In the genomic region with DNA sequence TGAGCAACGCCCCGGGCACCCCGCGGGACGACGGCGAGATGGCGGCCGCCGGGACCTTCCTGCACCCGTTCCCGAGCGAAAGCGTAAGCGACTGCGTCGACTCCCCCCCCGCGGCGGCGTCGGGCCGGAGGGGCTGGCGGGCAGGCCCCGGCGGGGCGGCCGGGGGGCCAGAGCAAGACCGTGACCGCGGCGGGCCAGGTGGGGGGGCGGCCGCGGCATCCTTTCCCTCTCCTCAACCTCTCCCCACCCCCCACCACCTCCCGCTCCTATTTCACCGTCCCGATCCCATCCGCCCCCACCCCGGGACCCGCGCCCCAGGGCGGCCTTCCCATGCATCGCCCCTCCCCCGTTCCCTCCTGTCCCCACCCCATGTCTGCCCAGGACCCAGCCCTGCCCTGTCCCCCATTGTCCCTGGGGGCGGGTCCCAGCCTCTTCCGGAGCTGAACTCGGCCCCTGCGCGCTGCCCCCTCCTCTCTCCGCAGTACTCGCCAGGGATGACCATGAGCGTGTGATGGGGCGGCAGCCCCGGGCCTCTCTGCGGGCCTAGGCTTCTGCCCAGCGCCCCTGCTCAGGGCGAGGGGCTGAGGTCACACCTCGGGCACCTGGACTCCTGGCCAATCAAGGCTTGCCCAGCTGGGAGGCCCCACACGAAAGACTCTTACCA, we compare ENCODE assay signal across 9 cellular contexts. TPM values are rescaled to one million over a fixed set of nuclear protein-coding genes. Genes with fewer than 3 reads are reported as not detected.
DNase-seq lines count a peak whose midpoint lies in the region; ATAC-seq, FAIRE-seq and TF ChIP-seq lines count a peak whose summit lies in the region.
"Had no signal": no experiment of that assay in that cellular context is flagged by ENCODE, and none has a peak within 500 bp of the region (broad histone marks: within the 10 kb centered on the region; RNA-seq: fewer than 3 reads in every experiment).

No MANE protein-coding gene starts in this region.

- no peaks in the 10 kb centered on the region for H3K27me3 ChIP-seq in mesenchymal stem cell (ENCODE audit: control insufficient read depth in 1 of 2, insufficient read depth in 1 of 2, low read length in 2 of 2)

- no peak for FAIRE-seq in H54 (lab: Jason Lieb, UNC)

- H2AFZ ChIP-seq in mesenchymal stem cell (ENCODE audit: low read depth, low read length), result no peak overlapping the region

- H3K23ac ChIP-seq in mesenchymal stem cell (ENCODE audit: low read length in 2 of 2), result no peak overlapping the region

- peak overlapping the region; percentile 84 for H2BK120ac ChIP-seq in mesenchymal stem cell (ENCODE audit: low read depth, low read length)

- peak overlapping the region in 3 of 5 experiments; percentile 54 to 82 (median 59) for H3K27ac Mint-ChIP-seq in brain

- no peak overlapping the region; the same call in 1 of the 2 replicates for H3K4me3 ChIP-seq in HEK293 (ENCODE audit: low read depth, low read length)
- peak overlapping the region in 1 of 2 experiments; percentile 32 for H3K4me3 ChIP-seq in mesenchymal stem cell (ENCODE audit: insufficient read depth in 1 of 2, low read depth in 1 of 2, low read length in 2 of 2)

- no peak for ATAC-seq in GM18870 (IDR thresholded peaks at IDR 0.05; ENCODE audit: unreplicated experiment)

- H3K4me2 ChIP-seq in mesenchymal stem cell (ENCODE audit: low read length, poor library complexity, severe bottlenecking), result peak overlapping the region; percentile 57

- H2AK5ac ChIP-seq in mesenchymal stem cell (ENCODE audit: low read length, severe bottlenecking), result no peak overlapping the region

- H3K4me3 Mint-ChIP-seq in brain, result peak overlapping the region in 3 of 5 experiments; percentile 30 to 77 (median 52)

- H3K18ac ChIP-seq in mesenchymal stem cell (ENCODE audit: low read depth in 1 of 2, low read length in 2 of 2), result peak overlapping the region; percentile 54 to 65

- no peak overlapping the region for H3K14ac ChIP-seq in mesenchymal stem cell (ENCODE audit: low read length in 2 of 2)

- TF ChIP-seq POLR2A in H54 (IDR thresholded peaks at IDR 0.05; ENCODE audit: low read depth, low read length), result no peak

- H3K27ac ChIP-seq in 22Rv1, result peak overlapping the region; percentile 93
- H3K27ac ChIP-seq in HEK293 (ENCODE audit: extremely low read depth, low read depth, low read length), result peak overlapping the region; percentile 96
- peak overlapping the region; percentile 3 for H3K27ac ChIP-seq in mesenchymal stem cell (ENCODE audit: low read length, poor library complexity, severe bottlenecking)

- H2BK5ac ChIP-seq in mesenchymal stem cell (ENCODE audit: low read depth, low read length, poor library complexity, severe bottlenecking), result no peak overlapping the region

- WGBS in mesenchymal stem cell, result 26% methylated on average over 24 of the region's 60 CpGs

- H3K36me3 Mint-ChIP-seq in brain, result peaks cover 14% of the 10 kb centered on the region

- H3K4me1 ChIP-seq in HEK293 (ENCODE audit: control insufficient read depth, insufficient read depth, low read length) (peaks cover 22% of the 10 kb centered on the region), mesenchymal stem cell (ENCODE audit: control insufficient read depth, insufficient read depth, low read depth, low read length) (peaks cover 81% of the 10 kb centered on the region)

- POLR2A ChIA-PET in HEK293 (lab: Yijun Ruan, JAX), result interaction anchor here (1.0 to 1.2 kb wide), 2 partner anchors 142 to 152 kb away, joined by 3 read pairs; partner anchors contain the start of gene JUND

- H3K27me3 Mint-ChIP-seq in brain, result no peaks in the 10 kb centered on the region

- DNase-seq in mesenchymal stem cell (no peak), H54 (ENCODE audit: insufficient read length, low spot score) (no peak), NCI-H2081 treated with DMSO at 0.1 percent for 48 hours (lab: John Stamatoyannopoulos, UW) (no peak)
- DNase-seq in stimulated activated CD4-positive, alpha-beta T cell treated with anti-CD3 and anti-CD28 coated beads, Interleukin-4, amount 100 ng/mL, for 24 hours, result no peak
- DNase-seq: EL had no signal

- peaks cover 45% of the 10 kb centered on the region for H3K4me1 Mint-ChIP-seq in brain

- peak overlapping the region; percentile 46 for H4K91ac ChIP-seq in mesenchymal stem cell (ENCODE audit: low read length)

- no peak overlapping the region for H3K4ac ChIP-seq in mesenchymal stem cell (ENCODE audit: low read depth in 1 of 2, low read length in 2 of 2)

- H3K36me3 ChIP-seq in HEK293 (ENCODE audit: control insufficient read depth in 2 of 2, insufficient read depth in 1 of 2, low read length in 2 of 2), result peaks cover 5 to 24% of the 10 kb centered on the region in 2 experiments; a peak in 1 of 3 replicates
- H3K36me3 ChIP-seq in mesenchymal stem cell (ENCODE audit: control insufficient read depth in 1 of 2, insufficient read depth in 2 of 2, low read depth in 1 of 2, low read length in 2 of 2), result peaks cover 16 to 48% of the 10 kb centered on the region in 2 experiments

- peak overlapping the region in 1 of 2 experiments; percentile 29 for H2BK12ac ChIP-seq in mesenchymal stem cell (ENCODE audit: low read length in 2 of 2)

- H3K79me1 ChIP-seq in mesenchymal stem cell (replicated peaks; ENCODE audit: low read length, poor library complexity, severe bottlenecking), result peaks cover 19% of the 10 kb centered on the region

- TF ChIP-seq CTCF in 22Rv1 (IDR thresholded peaks at IDR 0.05) (no peak), HEK293 (tag by site-specific recombination; IDR thresholded peaks at IDR 0.05) (no peak), brain (conservative IDR thresholded peaks at IDR 0.05) (no peak)

- H3K9me3 Mint-ChIP-seq in brain, result peaks cover 0 to 2% (median 0%) of the 10 kb centered on the region in 5 experiments

- H4K8ac ChIP-seq in mesenchymal stem cell (ENCODE audit: low read length), result peak overlapping the region; percentile 86

- no peak overlapping the region for H2BK15ac ChIP-seq in mesenchymal stem cell (ENCODE audit: low read depth, poor library complexity, severe bottlenecking)

- H3K9me3 ChIP-seq in HEK293 (ENCODE audit: control insufficient read depth, insufficient read depth, low read depth, low read length) (no peaks in the 10 kb centered on the region), mesenchymal stem cell (ENCODE audit: control insufficient read depth, low read length) (no peaks in the 10 kb centered on the region)

- no peak overlapping the region for H3K9ac ChIP-seq in mesenchymal stem cell (ENCODE audit: low read length)

- CTCF ChIA-PET in HEK293 (lab: Yijun Ruan, JAX), result interaction anchor here (0.6 to 0.8 kb wide), 2 partner anchors 85 to 155 kb away, joined by 3 to 4 read pairs; no protein-coding TSS in a partner anchor

TF ChIP-seq in HEK293, 187 proteins besides CTCF, POLR2A, EP300 and RAD21 (continues in another document):
- no peak for TF ChIP-seq GLI2 (tag by site-specific recombination; IDR thresholded peaks at IDR 0.05; ENCODE audit: borderline replicate concordance, low read depth)
- no peak for TF ChIP-seq ZNF146 (tag by site-specific recombination; IDR thresholded peaks at IDR 0.05)
- TF ChIP-seq, protein P1, sequence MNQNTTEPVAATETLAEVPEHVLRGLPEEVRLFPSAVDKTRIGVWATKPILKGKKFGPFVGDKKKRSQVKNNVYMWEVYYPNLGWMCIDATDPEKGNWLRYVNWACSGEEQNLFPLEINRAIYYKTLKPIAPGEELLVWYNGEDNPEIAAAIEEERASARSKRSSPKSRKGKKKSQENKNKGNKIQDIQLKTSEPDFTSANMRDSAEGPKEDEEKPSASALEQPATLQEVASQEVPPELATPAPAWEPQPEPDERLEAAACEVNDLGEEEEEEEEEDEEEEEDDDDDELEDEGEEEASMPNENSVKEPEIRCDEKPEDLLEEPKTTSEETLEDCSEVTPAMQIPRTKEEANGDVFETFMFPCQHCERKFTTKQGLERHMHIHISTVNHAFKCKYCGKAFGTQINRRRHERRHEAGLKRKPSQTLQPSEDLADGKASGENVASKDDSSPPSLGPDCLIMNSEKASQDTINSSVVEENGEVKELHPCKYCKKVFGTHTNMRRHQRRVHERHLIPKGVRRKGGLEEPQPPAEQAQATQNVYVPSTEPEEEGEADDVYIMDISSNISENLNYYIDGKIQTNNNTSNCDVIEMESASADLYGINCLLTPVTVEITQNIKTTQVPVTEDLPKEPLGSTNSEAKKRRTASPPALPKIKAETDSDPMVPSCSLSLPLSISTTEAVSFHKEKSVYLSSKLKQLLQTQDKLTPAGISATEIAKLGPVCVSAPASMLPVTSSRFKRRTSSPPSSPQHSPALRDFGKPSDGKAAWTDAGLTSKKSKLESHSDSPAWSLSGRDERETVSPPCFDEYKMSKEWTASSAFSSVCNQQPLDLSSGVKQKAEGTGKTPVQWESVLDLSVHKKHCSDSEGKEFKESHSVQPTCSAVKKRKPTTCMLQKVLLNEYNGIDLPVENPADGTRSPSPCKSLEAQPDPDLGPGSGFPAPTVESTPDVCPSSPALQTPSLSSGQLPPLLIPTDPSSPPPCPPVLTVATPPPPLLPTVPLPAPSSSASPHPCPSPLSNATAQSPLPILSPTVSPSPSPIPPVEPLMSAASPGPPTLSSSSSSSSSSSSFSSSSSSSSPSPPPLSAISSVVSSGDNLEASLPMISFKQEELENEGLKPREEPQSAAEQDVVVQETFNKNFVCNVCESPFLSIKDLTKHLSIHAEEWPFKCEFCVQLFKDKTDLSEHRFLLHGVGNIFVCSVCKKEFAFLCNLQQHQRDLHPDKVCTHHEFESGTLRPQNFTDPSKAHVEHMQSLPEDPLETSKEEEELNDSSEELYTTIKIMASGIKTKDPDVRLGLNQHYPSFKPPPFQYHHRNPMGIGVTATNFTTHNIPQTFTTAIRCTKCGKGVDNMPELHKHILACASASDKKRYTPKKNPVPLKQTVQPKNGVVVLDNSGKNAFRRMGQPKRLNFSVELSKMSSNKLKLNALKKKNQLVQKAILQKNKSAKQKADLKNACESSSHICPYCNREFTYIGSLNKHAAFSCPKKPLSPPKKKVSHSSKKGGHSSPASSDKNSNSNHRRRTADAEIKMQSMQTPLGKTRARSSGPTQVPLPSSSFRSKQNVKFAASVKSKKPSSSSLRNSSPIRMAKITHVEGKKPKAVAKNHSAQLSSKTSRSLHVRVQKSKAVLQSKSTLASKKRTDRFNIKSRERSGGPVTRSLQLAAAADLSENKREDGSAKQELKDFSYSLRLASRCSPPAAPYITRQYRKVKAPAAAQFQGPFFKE (tag by site-specific recombination; IDR thresholded peaks at IDR 0.05; ENCODE audit: borderline replicate concordance), result no peak
- TF ChIP-seq ZNF223 (tag by site-specific recombination; IDR thresholded peaks at IDR 0.05), result no peak

RNA-seq across cellular contexts. Expression of gene ISYNA1, which starts 4.1 kb away (rescaled TPM):
- 120 TPM for polyA plus RNA-seq in brain (ENCODE audit: insufficient read depth, low read depth, low replicate concordance)
- 83.2 TPM for polyA plus RNA-seq in mesenchymal stem cell (2013, experiment 1 of 2)
- polyA plus RNA-seq in mesenchymal stem cell (2013, experiment 2 of 2), result 85.1 TPM

RNA-seq across cellular contexts. Expression of gene SSBP4, which starts 14.7 kb away (rescaled TPM):
- 93.3 TPM for polyA plus RNA-seq in brain (ENCODE audit: insufficient read depth, low read depth, low replicate concordance)
- polyA plus RNA-seq in mesenchymal stem cell (2013, experiment 1 of 2), result 88.5 TPM
- 97.4 TPM for polyA plus RNA-seq in mesenchymal stem cell (2013, experiment 2 of 2)

RNA-seq across cellular contexts. Expression of gene LRRC25, which starts 36.4 kb away (rescaled TPM):
- polyA plus RNA-seq in brain (ENCODE audit: insufficient read depth, low read depth, low replicate concordance), result 0.83 TPM
- 1.0 TPM for polyA plus RNA-seq in mesenchymal stem cell (2013, experiment 1 of 2)
- polyA plus RNA-seq in mesenchymal stem cell (2013, experiment 2 of 2), result 1.1 TPM

RNA-seq across cellular contexts. Expression of gene GDF15, which starts 47.9 kb away (rescaled TPM):
- 5.2 TPM for polyA plus RNA-seq in brain (ENCODE audit: insufficient read depth, low read depth, low replicate concordance)
- polyA plus RNA-seq in mesenchymal stem cell (2013, experiment 1 of 2), result 355 TPM
- polyA plus RNA-seq in mesenchymal stem cell (2013, experiment 2 of 2), result 348 TPM

Comparison
In these comparisons a context has a peak if more than half of its experiments do, and no peak if none do; other contexts are left out.
1. H3K27ac ChIP-seq: peak in every context shown above with its lines; median percentile 96 in HEK293; 93 in 22Rv1; 3 in mesenchymal stem cell.